ENCODE assay signal across 27 cellular contexts in genomic region chr13:58142952-58143351, GRCh38.
"Had no signal": no experiment of that assay in that cellular context is flagged by ENCODE, and none has a peak within 500 bp of the region (broad histone marks: within the 10 kb centered on the region; RNA-seq: fewer than 3 reads in every experiment).

No MANE protein-coding gene starts in this region.

- ATAC-seq: effector memory CD8-positive, alpha-beta T cell; esophagus mucosa; foreskin keratinocyte; gastrocnemius medialis; gastroesophageal sphincter; heart left ventricle; heart right ventricle had no signal

- H3K27me3 ChIP-seq: colonic mucosa, esophagus muscularis mucosa, esophagus squamous epithelium, foreskin keratinocyte, gastrocnemius medialis, gastroesophageal sphincter, heart left ventricle, heart right ventricle had no signal

- H3K36me3 ChIP-seq: colonic mucosa, esophagus muscularis mucosa, esophagus squamous epithelium, gastrocnemius medialis, gastroesophageal sphincter, heart left ventricle, heart right ventricle had no signal

- H3K27ac ChIP-seq: colonic mucosa, coronary artery, dorsolateral prefrontal cortex, epithelial cell of prostate, esophagus muscularis mucosa, esophagus squamous epithelium, foreskin keratinocyte, gastrocnemius medialis, gastroesophageal sphincter, heart left ventricle, heart right ventricle had no signal

- H3K4me1 ChIP-seq: colonic mucosa, esophagus muscularis mucosa, esophagus squamous epithelium, foreskin keratinocyte, gastrocnemius medialis, gastroesophageal sphincter, heart left ventricle, heart right ventricle had no signal

- H3K4me3 ChIP-seq: colonic mucosa, coronary artery, dorsolateral prefrontal cortex, esophagus muscularis mucosa, esophagus squamous epithelium, gastrocnemius medialis, gastroesophageal sphincter, heart left ventricle, heart right ventricle had no signal

- DNase-seq: colonic mucosa; cortex of kidney; dermis blood vessel endothelial cell; dorsolateral prefrontal cortex; effector CD4-positive, alpha-beta T cell; effector memory CD4-positive, alpha-beta T cell; effector memory CD8-positive, alpha-beta T cell; endodermal cell; erythroblast; esophagus squamous epithelium; foreskin fibroblast; foreskin keratinocyte; foreskin melanocyte; gastrocnemius medialis; glutamatergic neuron; head of caudate nucleus; heart left ventricle; heart right ventricle had no signal

- FAIRE-seq: colon, endometrium, endothelial cell of umbilical vein, frontal cortex had no signal

- H3K9me3 ChIP-seq: colonic mucosa, esophagus muscularis mucosa, gastrocnemius medialis, gastroesophageal sphincter, heart left ventricle, heart right ventricle had no signal
